In the genomic region with DNA sequence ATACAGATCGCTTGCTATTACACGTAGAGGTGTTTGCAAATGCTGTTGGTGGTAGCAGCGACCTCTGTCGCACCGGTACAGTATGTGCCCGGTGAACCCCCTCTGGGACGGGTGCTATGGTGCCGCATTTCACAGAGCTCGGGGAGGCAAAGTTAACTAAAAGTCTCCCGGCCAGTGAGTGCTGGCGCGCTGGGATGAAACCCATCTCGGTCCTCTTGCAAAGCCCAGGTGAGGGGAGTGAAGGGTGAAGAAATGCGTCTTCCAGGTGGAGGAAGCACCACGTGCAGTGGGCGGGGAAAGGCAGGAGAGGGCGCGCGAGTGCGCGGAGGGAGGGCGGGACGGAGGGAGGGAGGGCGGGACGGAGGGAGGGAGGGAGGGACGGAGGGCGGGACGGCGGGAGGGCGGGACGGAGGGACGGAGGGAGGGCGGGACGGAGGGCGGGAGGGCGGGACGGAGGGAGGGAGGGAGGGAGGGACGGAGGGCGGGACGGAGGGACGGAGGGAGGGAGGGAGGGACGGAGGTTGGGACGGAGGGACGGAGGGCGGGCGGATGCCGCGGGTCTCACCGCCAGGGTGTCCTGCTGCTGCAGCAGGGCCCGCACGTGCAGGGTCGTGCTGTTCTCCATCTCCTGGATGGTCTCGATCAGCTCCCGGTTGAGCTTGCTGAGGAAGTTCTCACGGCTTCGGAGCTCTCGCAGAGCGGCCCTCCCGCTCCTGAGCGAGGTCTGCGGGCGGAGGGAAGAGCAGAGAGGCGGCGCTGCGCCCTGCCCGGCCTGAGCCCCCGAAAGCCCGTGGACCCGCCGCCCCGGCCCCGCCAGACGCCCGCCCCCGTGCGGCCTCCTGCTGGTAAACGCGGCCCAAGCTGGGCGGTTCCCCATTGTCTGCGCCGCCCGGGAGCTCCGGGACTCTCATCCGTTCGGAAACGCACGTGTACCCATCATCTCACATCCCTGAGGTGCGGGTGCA, we compare ENCODE assay signal across 1 cellular context.
A peak's percentile ranks its signal among the peaks of the same experiment; 100 is the strongest.
TF ChIP-seq lines count a peak whose summit lies in the region.

No MANE protein-coding gene starts in this region.

TF ChIP-seq in H1, 55 proteins besides CTCF, POLR2A, EP300 and RAD21:
- peak; percentile 59 for TF ChIP-seq KDM4A (IDR thresholded peaks at IDR 0.05; ENCODE audit: low read depth, low read length, severe bottlenecking)
- TF ChIP-seq, protein P1, sequence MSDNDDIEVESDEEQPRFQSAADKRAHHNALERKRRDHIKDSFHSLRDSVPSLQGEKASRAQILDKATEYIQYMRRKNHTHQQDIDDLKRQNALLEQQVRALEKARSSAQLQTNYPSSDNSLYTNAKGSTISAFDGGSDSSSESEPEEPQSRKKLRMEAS (IDR thresholded peaks at IDR 0.05): peak; percentile 76
- TF ChIP-seq RFX5 (IDR thresholded peaks at IDR 0.05; ENCODE audit: borderline replicate concordance, low read depth, low read length): peak; percentile 12; the same call in 1 of the 2 replicates
- TF ChIP-seq, protein P2, sequence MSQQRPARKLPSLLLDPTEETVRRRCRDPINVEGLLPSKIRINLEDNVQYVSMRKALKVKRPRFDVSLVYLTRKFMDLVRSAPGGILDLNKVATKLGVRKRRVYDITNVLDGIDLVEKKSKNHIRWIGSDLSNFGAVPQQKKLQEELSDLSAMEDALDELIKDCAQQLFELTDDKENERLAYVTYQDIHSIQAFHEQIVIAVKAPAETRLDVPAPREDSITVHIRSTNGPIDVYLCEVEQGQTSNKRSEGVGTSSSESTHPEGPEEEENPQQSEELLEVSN (IDR thresholded peaks at IDR 0.05): peak; percentile 72
- TF ChIP-seq TAF7 (optimal IDR thresholded peaks at IDR 0.05; ENCODE audit: borderline replicate concordance, low read depth, low read length): no peak
- TF ChIP-seq TAF1 (IDR thresholded peaks at IDR 0.05; ENCODE audit: low read depth, low read length): 0 out of 2 replicates have a peak, but pooled peaks have one; percentile 11
- TF ChIP-seq ZNF274 (IDR thresholded peaks at IDR 0.05; ENCODE audit: borderline replicate concordance, extremely low read depth, low read length): no peak
